ENCODE assay signal across 16 cellular contexts in the genomic region with DNA sequence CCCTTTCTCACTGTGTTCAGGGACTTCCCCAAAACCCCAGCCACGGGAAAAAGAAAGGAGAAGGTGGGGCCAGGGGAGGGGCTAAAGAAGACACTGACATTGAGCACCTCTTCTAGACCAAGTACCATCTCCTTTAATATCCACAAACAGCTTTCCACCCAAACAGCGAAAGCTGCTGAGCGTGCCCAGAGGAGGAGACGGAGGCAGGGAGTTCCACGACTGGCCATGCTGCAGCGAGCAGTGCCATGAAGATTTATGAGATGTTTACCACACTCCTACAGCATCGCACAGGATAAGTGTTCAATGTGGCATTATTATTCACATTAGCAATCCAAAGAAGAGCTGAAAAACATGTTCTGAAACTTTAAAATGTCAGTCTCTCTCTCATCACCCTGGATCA.
DNase-seq lines count a peak whose midpoint lies in the region; ATAC-seq and TF ChIP-seq lines count a peak whose summit lies in the region.
"Had no signal": no experiment of that assay in that cellular context is flagged by ENCODE, and none has a peak within 500 bp of the region (broad histone marks: within the 10 kb centered on the region; RNA-seq: fewer than 3 reads in every experiment).

No MANE protein-coding gene starts in this region.

- TF ChIP-seq POLR2A in esophagus squamous epithelium (IDR thresholded peaks at IDR 0.05): no peak

- H3K4me1 ChIP-seq in esophagus squamous epithelium: peaks cover 0 to 13% (median 0%) of the 10 kb centered on the region in 3 donors

- DNase-seq in NCI-H510A treated with DMSO at 0.1 percent for 48 hours (lab: John Stamatoyannopoulos, UW) (peak; percentile 32), NCI-H510A (lab: John Stamatoyannopoulos, UW) (no peak), esophagus squamous epithelium (lab: John Stamatoyannopoulos, UW) (no peak), nephron progenitor cell (peak; percentile 29), type B pancreatic cell (ENCODE audit: extremely low spot score, unreplicated experiment) (no peak), GM19240 (ENCODE audit: insufficient read length, low spot score) (no peak)
- no peak for DNase-seq in activated naive CD4-positive, alpha-beta T cell (lab: John Stamatoyannopoulos, UW)
- DNase-seq in activated naive CD4-positive, alpha-beta T cell treated with anti-CD3 and anti-CD28 coated beads, Interleukin-2, amount 50 U/mL, for 72 hours (ENCODE audit: low spot score in 2 of 2): no peak
- DNase-seq: activated gamma-delta T cell; CD8-positive, alpha-beta T cell; erythroblast; NCI-H1694 treated with DMSO at 0.1 percent for 48 hours; SHP77 treated with DMSO at 0.1 percent for 48 hours; spleen had no signal

- peak overlapping the region in 3 of 4 donors; percentile 57 to 73 (median 63) for H3K27ac ChIP-seq in esophagus squamous epithelium
- H3K27ac ChIP-seq: spleen had no signal

- peak overlapping the region in 1 of 4 donors; percentile 26 for H3K4me3 ChIP-seq in esophagus squamous epithelium
- H3K4me3 ChIP-seq: ovary, spleen had no signal

- intact Hi-C loops in esophagus squamous epithelium (cut with DNase I): no loop called here

- peaks cover 3% of the 10 kb centered on the region for H3K27me3 Mint-ChIP-seq in nephron progenitor cell (ENCODE audit: low read depth, poor library complexity)
- no peaks in the 10 kb centered on the region for H3K27me3 Mint-ChIP-seq in type B pancreatic cell
- H3K27me3 Mint-ChIP-seq: dendritic cell treated with granulocyte-macrophage colony-stimulating factor and Interleukin-4, amounts not matched to agents 40 ng/mL and 50 ng/mL, for 4 days had no signal

- ATAC-seq in activated naive CD4-positive, alpha-beta T cell treated with anti-CD3 and anti-CD28 coated beads, Interleukin-2, amount 50 U/mL, for 72 hours: no peak
- ATAC-seq: CD8-positive, alpha-beta T cell had no signal

- TF ChIP-seq CTCF in esophagus squamous epithelium (IDR thresholded peaks at IDR 0.05): no peak
- no peak for TF ChIP-seq CTCF in nephron progenitor cell (IDR thresholded peaks at IDR 0.05)
- no peak for TF ChIP-seq CTCF in type B pancreatic cell (conservative IDR thresholded peaks at IDR 0.05)

- H3K36me3 Mint-ChIP-seq in nephron progenitor cell (ENCODE audit: low read depth) (peaks cover 39% of the 10 kb centered on the region), type B pancreatic cell (peaks cover 24% of the 10 kb centered on the region)
- peaks cover 21 to 28% of the 10 kb centered on the region in 2 donors for H3K36me3 Mint-ChIP-seq in activated naive CD4-positive, alpha-beta T cell treated with anti-CD3 and anti-CD28 coated beads, Interleukin-2, amount 50 U/mL, for 72 hours
- H3K36me3 Mint-ChIP-seq: CD8-positive, alpha-beta T cell had no signal

- H3K9me3 ChIP-seq in esophagus squamous epithelium: peaks cover 0 to 18% (median 8%) of the 10 kb centered on the region in 3 donors
- H3K9me3 ChIP-seq: ovary had no signal

- WGBS in esophagus squamous epithelium, 2 donors: 34 to 65% methylated on average over 7 of the region's 7 CpGs

- H3K27ac Mint-ChIP-seq in nephron progenitor cell (peak overlapping the region; percentile 92), type B pancreatic cell (peak overlapping the region; percentile 46)
- no peak overlapping the region for H3K27ac Mint-ChIP-seq in activated naive CD4-positive, alpha-beta T cell treated with anti-CD3 and anti-CD28 coated beads, Interleukin-2, amount 50 U/mL, for 72 hours
- H3K27ac Mint-ChIP-seq: CD8-positive, alpha-beta T cell; dendritic cell treated with granulocyte-macrophage colony-stimulating factor and Interleukin-4, amounts not matched to agents 40 ng/mL and 50 ng/mL, for 4 days had no signal

- H3K4me3 Mint-ChIP-seq in nephron progenitor cell (peak overlapping the region; percentile 23), type B pancreatic cell (peak overlapping the region; percentile 10)
- H3K4me3 Mint-ChIP-seq: CD8-positive, alpha-beta T cell; dendritic cell treated with granulocyte-macrophage colony-stimulating factor and Interleukin-4, amounts not matched to agents 40 ng/mL and 50 ng/mL, for 4 days had no signal

- H3K36me3 ChIP-seq in esophagus squamous epithelium: no peaks in the 10 kb centered on the region
- H3K36me3 ChIP-seq: ovary had no signal

- H3K9me3 Mint-ChIP-seq in nephron progenitor cell (peaks cover 47% of the 10 kb centered on the region), type B pancreatic cell (peaks cover 8% of the 10 kb centered on the region)
- peaks cover 16 to 27% of the 10 kb centered on the region in 2 donors for H3K9me3 Mint-ChIP-seq in activated naive CD4-positive, alpha-beta T cell treated with anti-CD3 and anti-CD28 coated beads, Interleukin-2, amount 50 U/mL, for 72 hours

- H3K4me1 Mint-ChIP-seq in nephron progenitor cell (peaks cover 23% of the 10 kb centered on the region), type B pancreatic cell (ENCODE audit: unreplicated experiment) (peaks cover 27% of the 10 kb centered on the region)

- no peaks in the 10 kb centered on the region for H3K27me3 ChIP-seq in esophagus squamous epithelium
- H3K27me3 ChIP-seq: ovary, spleen had no signal

Comparison
In these comparisons a context has a peak if more than half of its experiments do, and no peak if none do; other contexts are left out.
1. DNase-seq: peak in NCI-H510A treated with DMSO at 0.1 percent for 48 hours (single experiment) and nephron progenitor cell (single experiment); none in NCI-H510A (single experiment), esophagus squamous epithelium (single experiment), type B pancreatic cell (single experiment), activated naive CD4-positive, alpha-beta T cell (0 of 4), activated naive CD4-positive, alpha-beta T cell treated with anti-CD3 and anti-CD28 coated beads, Interleukin-2, amount 50 U/mL, for 72 hours (0 of 2) and GM19240 (single experiment).
2. H3K27ac Mint-ChIP-seq: peak in nephron progenitor cell (single experiment) and type B pancreatic cell (single experiment); none in activated naive CD4-positive, alpha-beta T cell treated with anti-CD3 and anti-CD28 coated beads, Interleukin-2, amount 50 U/mL, for 72 hours (0 of 2).